8 cellular contexts compared by ENCODE assay signal in genomic region chr15:45402955-45403892, GRCh38. TPM values are rescaled to one million over a fixed set of nuclear protein-coding genes. Genes with fewer than 3 reads are reported as not detected.
DNase-seq lines count a peak whose midpoint lies in the region; ATAC-seq, FAIRE-seq and TF ChIP-seq lines count a peak whose summit lies in the region.

No MANE protein-coding gene starts in this region.

- DNase-seq in BE2C (peak; percentile 33), T follicular helper cell (ENCODE audit: low read depth) (peak; percentile 2), breast epithelium (ENCODE audit: low spot score in 2 of 2) (peak in 1 of 2 donors; percentile 52), kidney (peak; percentile 87), SK-N-DZ (ENCODE audit: low spot score) (no peak)
- DNase-seq in stimulated activated CD4-positive, alpha-beta T cell treated with anti-CD3 and anti-CD28 coated beads, Interleukin-2, amount 100 ng/mL, for 24 hours = peak; percentile 36

- H3K9me3 ChIP-seq in BE2C (no peaks in the 10 kb centered on the region), breast epithelium (no peaks in the 10 kb centered on the region), kidney (ENCODE audit: control insufficient read depth in 1 of 2, low read length in 2 of 2) (no peaks in the 10 kb centered on the region)

- intact Hi-C loops in breast epithelium (cut with DNase I; ENCODE audit: low total_unique reads) (loop anchor here (10.0 kb wide), 1 partner anchor 208 kb away; no protein-coding TSS in a partner anchor), kidney (cut with DNase I) (no loop called here)

- no peaks in the 10 kb centered on the region for H3K27me3 ChIP-seq in BE2C
- H3K27me3 ChIP-seq in breast epithelium = no peaks in the 10 kb centered on the region

- peak overlapping the region; percentile 87 to 96 for H3K9ac ChIP-seq in kidney (ENCODE audit: low read length in 2 of 2)

- H3K36me3 ChIP-seq in BE2C = peaks cover 38% of the 10 kb centered on the region
- no peaks in the 10 kb centered on the region for H3K36me3 ChIP-seq in breast epithelium
- H3K36me3 ChIP-seq in kidney (ENCODE audit: control insufficient read depth in 1 of 2, insufficient read depth in 2 of 2, low read length in 2 of 2) = peaks cover 8 to 20% of the 10 kb centered on the region in 2 donors

- no peak for FAIRE-seq in kidney (lab: Jason Lieb, UNC)

- TF ChIP-seq CTCF in BE2C (IDR thresholded peaks at IDR 0.05; ENCODE audit: low read depth, low read length) (no peak), breast epithelium (IDR thresholded peaks at IDR 0.05) (no peak), kidney (IDR thresholded peaks at IDR 0.05; ENCODE audit: borderline replicate concordance, extremely low read depth, insufficient read depth) (no peak)

- H3K27ac ChIP-seq in breast epithelium (peak overlapping the region; percentile 89 to 96), kidney (ENCODE audit: low read depth in 2 of 2, low read length in 2 of 2) (peak overlapping the region; percentile 90 to 94)

- ATAC-seq in GM19324 (IDR thresholded peaks at IDR 0.05; ENCODE audit: low FRiP score, unreplicated experiment) (peak; percentile 30), HG03378 (IDR thresholded peaks at IDR 0.05; ENCODE audit: unreplicated experiment) (peak; percentile 27)

- no peak for TF ChIP-seq POLR2A in breast epithelium (IDR thresholded peaks at IDR 0.05)

- peak overlapping the region; percentile 94 for H3K4me3 ChIP-seq in BE2C (ENCODE audit: low read depth, low read length)
- peak overlapping the region; percentile 84 to 97 (median 93) for H3K4me3 ChIP-seq in breast epithelium
- H3K4me3 ChIP-seq in kidney (ENCODE audit: low read length in 2 of 2) = peak overlapping the region; percentile 93 to 99

- H3K4me1 ChIP-seq in BE2C (no peaks in the 10 kb centered on the region; the same call in 1 of the 2 replicates), breast epithelium (peaks cover 0 to 7% of the 10 kb centered on the region in 2 donors), kidney (ENCODE audit: control insufficient read depth in 1 of 2, insufficient read depth in 1 of 2, low read depth in 1 of 2, low read length in 2 of 2) (peaks cover 5 to 10% of the 10 kb centered on the region in 2 donors)

RNA-seq across cellular contexts. Expression of gene GATM, which starts 24.9 kb away (rescaled TPM):
- not detected for polyA plus RNA-seq in BE2C (2012; ENCODE audit: insufficient read depth, insufficient read length, low read depth)
- total RNA-seq in breast epithelium = 10 to 100 TPM in 2 of 3 donors, 1 to 10 TPM in 1; 8.8 to 31.5 (median 22.8) TPM
- total RNA-seq in kidney = 79.5 TPM
- polyA plus RNA-seq in kidney (ENCODE audit: insufficient read depth, low read depth, low replicate concordance) = 421 TPM
- 1.1 and 1.7 TPM in 2 replicates for polyA plus RNA-seq in SK-N-DZ (2014; cell fraction: cytosol; rRNA removed)
- polyA plus RNA-seq in SK-N-DZ (2014; cell fraction: nucleus; rRNA removed) = 1.4 and 5.8 TPM in 2 replicates
